In the genomic region with DNA sequence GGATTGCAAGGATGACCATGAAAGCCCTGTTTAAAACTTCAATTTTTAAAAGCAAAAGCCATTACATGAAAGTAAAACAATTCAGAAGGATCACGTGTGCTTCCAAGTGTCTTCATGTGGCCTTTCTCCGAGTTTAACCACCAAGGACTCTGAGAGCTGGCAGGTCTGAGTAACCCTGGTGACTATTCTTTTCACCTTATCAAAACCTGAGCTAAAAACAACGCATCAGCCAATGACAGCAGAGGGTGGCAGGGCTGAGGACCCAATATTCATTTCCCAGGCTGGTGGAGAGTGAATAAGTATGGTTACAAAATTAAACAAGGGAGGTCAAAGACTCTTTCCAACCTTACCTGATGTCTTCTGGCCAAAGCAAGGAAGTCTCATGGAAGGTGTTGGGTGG, we compare ENCODE assay signal across 27 cellular contexts.
"Had no signal": no experiment of that assay in that cellular context is flagged by ENCODE, and none has a peak within 500 bp of the region (broad histone marks: within the 10 kb centered on the region; RNA-seq: fewer than 3 reads in every experiment).

No MANE protein-coding gene starts in this region.

- DNase-seq: activated CD4-positive, alpha-beta memory T cell treated with anti-CD3 and anti-CD28 coated beads for 36 hours; activated CD4-positive, alpha-beta T cell treated with anti-CD3 and anti-CD28 coated beads for 36 hours; activated CD4-positive, alpha-beta T cell treated with anti-CD3 and anti-CD28 coated beads, Interleukin-2, amount 10 ng/mL, durations not matched to agents 24 days and 14 days; activated CD4-positive, CD25-positive, alpha-beta regulatory T cell; activated CD4-positive, CD25-positive, alpha-beta regulatory T cell treated with anti-CD3 and anti-CD28 coated beads, Interleukin-2, amount 50 U/mL, for 72 hours; activated CD8-positive, alpha-beta memory T cell treated with anti-CD3 and anti-CD28 coated beads, Interleukin-2, amount 10 ng/mL, durations not matched to agents 7 days and 5 days; activated CD8-positive, alpha-beta memory T cell treated with anti-CD3 and anti-CD28 coated beads, Interleukin-2, amount 50 U/mL, for 4 hours; activated CD8-positive, alpha-beta T cell treated with anti-CD3 and anti-CD28 coated beads, Interleukin-2, amount 10 ng/mL, durations not matched to agents 7 days and 5 days; activated effector memory CD4-positive, alpha-beta T cell treated with anti-CD3 and anti-CD28 coated beads, Interleukin-2, amount 50 U/mL, for 16 hours; activated naive CD4-positive, alpha-beta T cell treated with anti-CD3 and anti-CD28 coated beads for 36 hours; activated naive CD8-positive, alpha-beta T cell treated with anti-CD3 and anti-CD28 coated beads for 36 hours; activated naive CD8-positive, alpha-beta T cell treated with anti-CD3 and anti-CD28 coated beads, Interleukin-2, amount 50 U/mL, for 24 hours; activated T-cell treated with anti-CD3 and anti-CD28 coated beads, Interleukin-2, amount 50 U/mL, for 1 hour; activated T-cell treated with anti-CD3 and anti-CD28 coated beads, Interleukin-2, amount 50 U/mL, for 48 hours; dorsolateral prefrontal cortex; effector memory CD4-positive, alpha-beta T cell; erythroblast; foreskin keratinocyte; gastrocnemius medialis; glutamatergic neuron; T1000; WERI-Rb-1 had no signal

- H3K27ac ChIP-seq: ascending aorta, breast epithelium, cardiac muscle cell, coronary artery, dorsolateral prefrontal cortex, esophagus muscularis mucosa, foreskin keratinocyte, gastrocnemius medialis, WERI-Rb-1 had no signal

- H3K4me1 ChIP-seq: ascending aorta, breast epithelium, foreskin keratinocyte, gastrocnemius medialis had no signal

- ATAC-seq: activated CD4-positive, alpha-beta T cell treated with anti-CD3 and anti-CD28 coated beads for 36 hours; activated CD8-positive, alpha-beta memory T cell treated with anti-CD3 and anti-CD28 coated beads, Interleukin-2, amount 10 ng/mL, durations not matched to agents 7 days and 5 days; activated CD8-positive, alpha-beta T cell treated with anti-CD3 and anti-CD28 coated beads, Interleukin-2, amount 10 ng/mL, durations not matched to agents 7 days and 5 days; activated naive CD8-positive, alpha-beta T cell treated with anti-CD3 and anti-CD28 coated beads, Interleukin-2, amount 50 U/mL, for 24 hours; foreskin keratinocyte; gastrocnemius medialis had no signal

- H3K27me3 ChIP-seq: ascending aorta, breast epithelium, cardiac muscle cell, dorsolateral prefrontal cortex, esophagus muscularis mucosa, foreskin keratinocyte, gastrocnemius medialis had no signal

- H3K4me3 ChIP-seq: ascending aorta, breast epithelium, cardiac muscle cell, coronary artery, dorsolateral prefrontal cortex, esophagus muscularis mucosa, gastrocnemius medialis had no signal

- H3K9me3 ChIP-seq: ascending aorta, breast epithelium, esophagus muscularis mucosa, gastrocnemius medialis had no signal

- H3K36me3 ChIP-seq: breast epithelium, cardiac muscle cell, WERI-Rb-1 had no signal
